In genomic region chr15:67064607-67065530, GRCh38 we compare ENCODE assay signal across 7 cellular contexts. TPM values are rescaled to one million over a fixed set of nuclear protein-coding genes. Genes with fewer than 3 reads are reported as not detected.
DNase-seq lines count a peak whose midpoint lies in the region; ATAC-seq and TF ChIP-seq lines count a peak whose summit lies in the region.

No MANE protein-coding gene starts in this region.

- CTCF ChIA-PET in T-cell (lab: Charles Lee), result no interaction called here

- H3K36me3 Mint-ChIP-seq in T-cell (peaks cover 9% of the 10 kb centered on the region), memory B cell (peaks cover 4% of the 10 kb centered on the region)

- H3K9me3 Mint-ChIP-seq in T-cell (no peaks in the 10 kb centered on the region), memory B cell (no peaks in the 10 kb centered on the region)

- DNase-seq in T-cell, result peak in 12 of 34 experiments; percentile 14 to 40 (median 29)
- DNase-seq in coronary artery (ENCODE audit: low spot score), result peak; percentile 82
- peak in 1 of 2 donors; percentile 64 for DNase-seq in memory B cell (ENCODE audit: low spot score in 2 of 2)
- no peak for DNase-seq in OCI-M1 (lab: John Stamatoyannopoulos, UW)

- H3K9me3 ChIP-seq in thymus (ENCODE audit: control insufficient read depth), result no peaks in the 10 kb centered on the region

- no peaks in the 10 kb centered on the region for H3K36me3 ChIP-seq in thymus (ENCODE audit: control insufficient read depth, insufficient read depth)

- H3K27ac Mint-ChIP-seq in T-cell (peak overlapping the region; percentile 76 to 80), memory B cell (peak overlapping the region; percentile 96)

- POLR2A ChIA-PET in T-cell (lab: Charles Lee), result no interaction called here

- H3K27me3 Mint-ChIP-seq in T-cell (no peaks in the 10 kb centered on the region), memory B cell (no peaks in the 10 kb centered on the region)

- H3K4me3 ChIP-seq in coronary artery (peak overlapping the region; percentile 94), thymus (ENCODE audit: low read length) (peak overlapping the region; percentile 68)

- H3K27me3 ChIP-seq in thymus (ENCODE audit: control insufficient read depth, insufficient read depth), result no peaks in the 10 kb centered on the region

- peak; percentile 30 for ATAC-seq in GM18517 (IDR thresholded peaks at IDR 0.05; ENCODE audit: unreplicated experiment)
- peak; percentile 12 for ATAC-seq in HG02884 (IDR thresholded peaks at IDR 0.05; ENCODE audit: unreplicated experiment)
- peak; percentile 1 to 28 (median 18) for ATAC-seq in T-cell (replicated peaks in 1 of 4)
- ATAC-seq in memory B cell (ENCODE audit: low read depth), result peak; percentile 11

- 5% methylated on average over 75 of the region's 75 CpGs for WGBS in thymus

- TF ChIP-seq CTCF in coronary artery (IDR thresholded peaks at IDR 0.05), result no peak

- H3K4me1 ChIP-seq in thymus (ENCODE audit: control insufficient read depth, insufficient read depth, low read length), result peaks cover 11% of the 10 kb centered on the region

- H3K27ac ChIP-seq in coronary artery (peak overlapping the region; percentile 88 to 95), thymus (ENCODE audit: low read depth) (peak overlapping the region; percentile 88)

- H3K4me3 Mint-ChIP-seq in T-cell (peak overlapping the region; percentile 65 to 96 (median 77)), memory B cell (peak overlapping the region; percentile 83)

- H3K4me1 Mint-ChIP-seq in T-cell, result peaks cover 43 to 54% (median 52%) of the 10 kb centered on the region in 3 donors
- peaks cover 42% of the 10 kb centered on the region for H3K4me1 Mint-ChIP-seq in memory B cell

RNA-seq across cellular contexts. Expression of gene SMAD3, which starts 0.5 kb away (rescaled TPM):
- 100 to 1,000 TPM in 3 of 5 donors, 10 to 100 TPM in 2; 55.4 to 159 (median 110) TPM for total RNA-seq in T-cell
- polyA plus RNA-seq in thymus, result 21.6 TPM
